In genomic region chr2:118469103-118469502, GRCh38 we compare ENCODE assay signal across 21 cellular contexts.
DNase-seq lines count a peak whose midpoint lies in the region; FAIRE-seq and TF ChIP-seq lines count a peak whose summit lies in the region.
"Had no signal": no experiment of that assay in that cellular context is flagged by ENCODE, and none has a peak within 500 bp of the region (broad histone marks: within the 10 kb centered on the region; RNA-seq: fewer than 3 reads in every experiment).

No MANE protein-coding gene starts in this region.

- no peaks in the 10 kb centered on the region for H3K79me2 ChIP-seq in H1 (ENCODE audit: control insufficient read depth in 1 of 2, insufficient read depth in 2 of 2, low read length in 2 of 2)

- no peak overlapping the region for H2BK20ac ChIP-seq in H1 (ENCODE audit: low read length)

- CTCF ChIA-PET in H1 (lab: Charles Lee; ENCODE audit: partially characterized antibody) = interaction anchor here (1.2 to 2.2 kb wide), 2 partner anchors 24 to 386 kb away, joined by 3 to 13 read pairs; no protein-coding TSS in a partner anchor

- no peak overlapping the region for H3K4me2 ChIP-seq in H1 (ENCODE audit: insufficient read depth in 1 of 2, low read depth in 2 of 2, low read length in 2 of 2)
- H3K4me2 ChIP-seq: A549; BLaER1 treated with 17β-estradiol and CSF1 and Interleukin-3, amounts not matched to agents 10 nM and 100 nM had no signal

- no peak overlapping the region for H3K4ac ChIP-seq in H1 (replicated peaks; ENCODE audit: insufficient read length, low read depth, low read length)

- TF ChIP-seq RAD21 in H1 (IDR thresholded peaks at IDR 0.05 in 1 of 2, conservative IDR thresholded peaks at IDR 0.05 in 1 of 2; ENCODE audit: low read depth in 2 of 2, low read length in 2 of 2) = no peak

- TF ChIP-seq CTCF in H1 (IDR thresholded peaks at IDR 0.05; ENCODE audit: control extremely low read depth in 1 of 3, insufficient read depth in 1 of 3, low read depth in 1 of 3, low read length in 3 of 3) = no peak
- TF ChIP-seq CTCF in esophagus muscularis mucosa (IDR thresholded peaks at IDR 0.05) = no peak

- no peak overlapping the region for H2AK5ac ChIP-seq in H1 (ENCODE audit: low read depth, low read length)

- no peak for TF ChIP-seq EP300 in H1 (IDR thresholded peaks at IDR 0.05; ENCODE audit: borderline replicate concordance in 1 of 2, low read depth in 2 of 2, low read length in 2 of 2)
- no peak for TF ChIP-seq EP300 in esophagus muscularis mucosa (IDR thresholded peaks at IDR 0.05)

- no peaks in the 10 kb centered on the region for H4K20me1 ChIP-seq in H1 (replicated peaks in 1 of 2; ENCODE audit: control insufficient read depth in 1 of 2, insufficient read depth in 2 of 2, low read length in 2 of 2)
- H4K20me1 ChIP-seq: BLaER1 treated with 17β-estradiol and CSF1 and Interleukin-3, amounts not matched to agents 10 nM and 100 nM had no signal

- no peaks in the 10 kb centered on the region for H3K9me3 ChIP-seq in H1 (ENCODE audit: insufficient read depth in 2 of 2, low read depth in 1 of 2, low read length in 1 of 2)
- no peaks in the 10 kb centered on the region for H3K9me3 ChIP-seq in esophagus muscularis mucosa
- H3K9me3 ChIP-seq: A549; BE2C; BLaER1 treated with 17β-estradiol and CSF1 and Interleukin-3, amounts not matched to agents 10 nM and 100 nM; Caco-2 had no signal

- H2BK15ac ChIP-seq in H1 (ENCODE audit: low read length) = no peak overlapping the region

- H3K36me3 ChIP-seq in H1 (ENCODE audit: control insufficient read depth in 2 of 4, insufficient read depth in 4 of 4, low read length in 3 of 4) (no peaks in the 10 kb centered on the region), esophagus muscularis mucosa (no peaks in the 10 kb centered on the region)
- H3K36me3 ChIP-seq: BE2C; BLaER1 treated with 17β-estradiol and CSF1 and Interleukin-3, amounts not matched to agents 10 nM and 100 nM had no signal

- no peak overlapping the region for H3K23ac ChIP-seq in H1 (ENCODE audit: insufficient read length)

- H3K18ac ChIP-seq in H1 (ENCODE audit: extremely low read depth, low read length) = no peak overlapping the region

- no peak overlapping the region for H3K14ac ChIP-seq in H1 (ENCODE audit: insufficient read length)

- WGBS in H1 (ENCODE audit: extremely low coverage in 1 of 2, insufficient coverage in 1 of 2, insufficient read length in 1 of 2, insufficient replicate concordance in 2 of 2, low coverage in 1 of 2, low lambda C conversion rate in 2 of 2, missing lambda C conversion rate in 1 of 2), 2 experiments = 85% methylated on average over 6 of the region's 6 CpGs; no CpG with 5 or more reads in 1 of the 2 experiments
- WGBS in esophagus muscularis mucosa = 49% methylated on average over 6 of the region's 6 CpGs

- FAIRE-seq in H1 (lab: Jason Lieb, UNC) (no peak), urothelium cell line (lab: Jason Lieb, UNC) (peak; percentile 71)
- FAIRE-seq: A549, G401.6, GM12892 had no signal

- no peak overlapping the region for H2BK120ac ChIP-seq in H1 (replicated peaks; ENCODE audit: low read depth, low read length)

- H4K91ac ChIP-seq in H1 (replicated peaks; ENCODE audit: insufficient read length, low read length) = no peak overlapping the region

- H3K4me3 ChIP-seq in H1 (ENCODE audit: extremely low read depth in 1 of 4, insufficient read depth in 2 of 4, low read depth in 3 of 4, low read length in 4 of 4) (no peak overlapping the region), esophagus muscularis mucosa (no peak overlapping the region)
- H3K4me3 ChIP-seq: A549; BLaER1 treated with 17β-estradiol and CSF1 and Interleukin-3, amounts not matched to agents 10 nM and 100 nM had no signal

- H4K5ac ChIP-seq in H1 (ENCODE audit: insufficient read length, low read depth, low read length) = no peak overlapping the region

- no peak overlapping the region for H2BK12ac ChIP-seq in H1 (ENCODE audit: low read depth, low read length)

- H3K4me1 ChIP-seq in H1 (replicated peaks in 1 of 4; ENCODE audit: control insufficient read depth in 3 of 4, insufficient read depth in 4 of 4, low read length in 3 of 4) = peaks cover 0 to 3% (median 3%) of the 10 kb centered on the region in 4 experiments; a peak in 6 of 7 replicates
- no peaks in the 10 kb centered on the region for H3K4me1 ChIP-seq in esophagus muscularis mucosa
- H3K4me1 ChIP-seq: A549; BE2C; BLaER1 treated with 17β-estradiol and CSF1 and Interleukin-3, amounts not matched to agents 10 nM and 100 nM; Caco-2 had no signal

- H3K27me3 ChIP-seq in H1 (replicated peaks in 1 of 4; ENCODE audit: control insufficient read depth in 3 of 4, extremely low read depth in 1 of 4, insufficient read depth in 3 of 4, low read length in 3 of 4) (no peaks in the 10 kb centered on the region), esophagus muscularis mucosa (peaks cover 0 to 40% (median 4%) of the 10 kb centered on the region in 4 donors)
- H3K27me3 ChIP-seq: BE2C; BLaER1 treated with 17β-estradiol and CSF1 and Interleukin-3, amounts not matched to agents 10 nM and 100 nM had no signal

- POLR2A ChIA-PET in H1 (lab: Charles Lee; ENCODE audit: partially characterized antibody) = no interaction called here

- no peak overlapping the region for H4K8ac ChIP-seq in H1 (ENCODE audit: extremely low read depth, insufficient read depth, low read length)

- no peaks in the 10 kb centered on the region; the same call in 1 of the 2 replicates for H3K23me2 ChIP-seq in H1 (ENCODE audit: low read depth, low read length)

- TF ChIP-seq POLR2A in H1 (IDR thresholded peaks at IDR 0.05; ENCODE audit: control extremely low read depth in 1 of 2, low read depth in 2 of 2, low read length in 2 of 2) (no peak), esophagus muscularis mucosa (IDR thresholded peaks at IDR 0.05; ENCODE audit: low read depth) (no peak)

- no peak overlapping the region for H3K9ac ChIP-seq in H1 (replicated peaks in 1 of 4; ENCODE audit: extremely low read depth in 1 of 4, low read depth in 3 of 4, low read length in 3 of 4)
- H3K9ac ChIP-seq: BLaER1 treated with 17β-estradiol and CSF1 and Interleukin-3, amounts not matched to agents 10 nM and 100 nM had no signal

- H2AFZ ChIP-seq in H1 (ENCODE audit: low read length) = peak overlapping the region; percentile 89

- intact Hi-C loops in esophagus muscularis mucosa (cut with DNase I) = no loop called here

- no peak overlapping the region for H3K27ac ChIP-seq in H1 (ENCODE audit: low read depth, low read length)
- H3K27ac ChIP-seq in esophagus muscularis mucosa (replicated peaks in 1 of 4) = no peak overlapping the region
- H3K27ac ChIP-seq: A549; BLaER1 treated with 17β-estradiol and CSF1 and Interleukin-3, amounts not matched to agents 10 nM and 100 nM had no signal

- H3K79me1 ChIP-seq in H1 (ENCODE audit: low read depth, low read length) = no peaks in the 10 kb centered on the region

- DNase-seq in CMK (ENCODE audit: low read depth) (peak; percentile 42), OCI-M1 (lab: John Stamatoyannopoulos, UW) (peak; percentile 86), H1 (ENCODE audit: low read depth in 1 of 2, low spot score in 2 of 2) (no peak), urothelium cell line (ENCODE audit: low spot score) (no peak), esophagus muscularis mucosa (ENCODE audit: extremely low spot score) (no peak), NK-92 (lab: John Stamatoyannopoulos, UW; ENCODE audit: unreplicated experiment) (no peak), iPS-NIHi7 (ENCODE audit: extremely low spot score) (no peak)
- DNase-seq: 8988T; ACHN; AML-193; BE2C; Caco-2; CD4-positive, alpha-beta T cell; CD8-positive, alpha-beta memory T cell; DMS153; DND-41; H9 had no signal

- no peak overlapping the region for H2BK5ac ChIP-seq in H1 (ENCODE audit: low read depth, low read length)

- no peak overlapping the region for H3K56ac ChIP-seq in H1 (replicated peaks; ENCODE audit: insufficient read length, low read depth, low read length)

TF ChIP-seq in H1, 55 proteins besides CTCF, POLR2A, EP300 and RAD21:
- TF ChIP-seq YY1 (IDR thresholded peaks at IDR 0.05; ENCODE audit: low read depth, low read length) (no peak), NRF1 (IDR thresholded peaks at IDR 0.05; ENCODE audit: low read depth, low read length) (no peak), POU5F1 (IDR thresholded peaks at IDR 0.05; ENCODE audit: low read depth, low read length) (no peak), NANOG (IDR thresholded peaks at IDR 0.05; ENCODE audit: insufficient read depth, low read depth, low read length, poor library complexity, severe bottlenecking) (no peak), SRF (IDR thresholded peaks at IDR 0.05; ENCODE audit: low read depth, low read length) (no peak), ZNF274 (IDR thresholded peaks at IDR 0.05; ENCODE audit: borderline replicate concordance, extremely low read depth, low read length) (no peak), TCF12 (IDR thresholded peaks at IDR 0.05; ENCODE audit: low read depth, low read length) (no peak), EGR1 (IDR thresholded peaks at IDR 0.05; ENCODE audit: borderline replicate concordance, low read depth, low read length) (no peak), GABPA (IDR thresholded peaks at IDR 0.05; ENCODE audit: borderline replicate concordance, insufficient read depth, low read length) (no peak), KDM1A (IDR thresholded peaks at IDR 0.05; ENCODE audit: borderline replicate concordance, low read length) (no peak), SP4 (IDR thresholded peaks at IDR 0.05; ENCODE audit: low read length) (no peak), TAF1 (IDR thresholded peaks at IDR 0.05; ENCODE audit: low read depth, low read length) (no peak), SP1 (IDR thresholded peaks at IDR 0.05; ENCODE audit: low read depth, low read length) (no peak), JUN (IDR thresholded peaks at IDR 0.05; ENCODE audit: low read depth, low read length) (no peak), TEAD4 (IDR thresholded peaks at IDR 0.05; ENCODE audit: low read depth, low read length) (no peak), ASH2L (IDR thresholded peaks at IDR 0.05; ENCODE audit: low read length) (no peak)
- TF ChIP-seq, protein P1, sequence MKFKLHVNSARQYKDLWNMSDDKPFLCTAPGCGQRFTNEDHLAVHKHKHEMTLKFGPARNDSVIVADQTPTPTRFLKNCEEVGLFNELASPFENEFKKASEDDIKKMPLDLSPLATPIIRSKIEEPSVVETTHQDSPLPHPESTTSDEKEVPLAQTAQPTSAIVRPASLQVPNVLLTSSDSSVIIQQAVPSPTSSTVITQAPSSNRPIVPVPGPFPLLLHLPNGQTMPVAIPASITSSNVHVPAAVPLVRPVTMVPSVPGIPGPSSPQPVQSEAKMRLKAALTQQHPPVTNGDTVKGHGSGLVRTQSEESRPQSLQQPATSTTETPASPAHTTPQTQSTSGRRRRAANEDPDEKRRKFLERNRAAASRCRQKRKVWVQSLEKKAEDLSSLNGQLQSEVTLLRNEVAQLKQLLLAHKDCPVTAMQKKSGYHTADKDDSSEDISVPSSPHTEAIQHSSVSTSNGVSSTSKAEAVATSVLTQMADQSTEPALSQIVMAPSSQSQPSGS (IDR thresholded peaks at IDR 0.05; ENCODE audit: low read length) = no peak

Comparison
In these comparisons a context has a peak if more than half of its experiments do, and no peak if none do; other contexts are left out.
1. DNase-seq: peak in CMK (single experiment) and OCI-M1 (single experiment); none in H1 (0 of 2), urothelium cell line (single experiment), esophagus muscularis mucosa (single experiment), NK-92 (single experiment) and iPS-NIHi7 (single experiment).